In the genomic region with DNA sequence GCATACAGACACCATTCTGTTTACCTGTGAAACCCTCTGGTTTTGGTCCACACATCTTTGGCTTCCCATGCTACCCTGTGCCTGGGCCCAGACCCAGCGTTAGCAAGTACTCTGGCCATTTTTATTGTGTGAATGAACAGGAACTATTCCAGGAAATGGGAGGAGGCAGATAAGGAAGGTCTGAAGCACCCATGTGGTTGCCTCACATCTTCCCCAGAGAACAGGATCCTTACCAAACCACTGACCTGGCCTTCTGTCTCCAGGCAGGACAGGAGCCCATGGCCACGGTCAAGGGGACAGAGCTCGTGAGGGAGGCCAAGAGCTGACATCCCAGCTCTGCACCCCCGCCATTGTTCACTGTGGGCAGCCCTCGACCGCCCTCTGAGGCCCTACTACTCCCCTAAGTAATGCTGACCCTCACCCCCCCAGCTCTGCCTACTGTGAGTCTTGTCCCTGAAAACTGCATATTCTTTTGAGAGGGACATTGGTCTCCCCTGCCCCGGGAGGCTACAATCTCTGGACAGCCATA, we compare ENCODE assay signal across 2 cellular contexts.
TF ChIP-seq lines count a peak whose summit lies in the region.

No MANE protein-coding gene starts in this region.

TF ChIP-seq in liver, 16 proteins besides CTCF, POLR2A, EP300 and RAD21 (continued from another document):
- no peak for TF ChIP-seq RXRA (IDR thresholded peaks at IDR 0.05)
- TF ChIP-seq, protein P1, sequence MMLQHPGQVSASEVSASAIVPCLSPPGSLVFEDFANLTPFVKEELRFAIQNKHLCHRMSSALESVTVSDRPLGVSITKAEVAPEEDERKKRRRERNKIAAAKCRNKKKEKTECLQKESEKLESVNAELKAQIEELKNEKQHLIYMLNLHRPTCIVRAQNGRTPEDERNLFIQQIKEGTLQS (IDR thresholded peaks at IDR 0.05): no peak
- no peak for TF ChIP-seq YY1 (IDR thresholded peaks at IDR 0.05)
- no peak for TF ChIP-seq FOXA2 (IDR thresholded peaks at IDR 0.05)
- no peak for TF ChIP-seq TAF1 (conservative IDR thresholded peaks at IDR 0.05)
- no peak for TF ChIP-seq GABPA (IDR thresholded peaks at IDR 0.05 in 1 of 2, conservative IDR thresholded peaks at IDR 0.05 in 1 of 2)

TF ChIP-seq in HepG2, 621 proteins besides CTCF, POLR2A, EP300 and RAD21 (continued from another document):
- TF ChIP-seq, protein P2, sequence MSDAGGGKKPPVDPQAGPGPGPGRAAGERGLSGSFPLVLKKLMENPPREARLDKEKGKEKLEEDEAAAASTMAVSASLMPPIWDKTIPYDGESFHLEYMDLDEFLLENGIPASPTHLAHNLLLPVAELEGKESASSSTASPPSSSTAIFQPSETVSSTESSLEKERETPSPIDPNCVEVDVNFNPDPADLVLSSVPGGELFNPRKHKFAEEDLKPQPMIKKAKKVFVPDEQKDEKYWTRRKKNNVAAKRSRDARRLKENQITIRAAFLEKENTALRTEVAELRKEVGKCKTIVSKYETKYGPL (CRISPR knock-in tag; IDR thresholded peaks at IDR 0.05): no peak
- no peak for TF ChIP-seq KDM1A (CRISPR knock-in tag; IDR thresholded peaks at IDR 0.05)
- TF ChIP-seq, protein P3, sequence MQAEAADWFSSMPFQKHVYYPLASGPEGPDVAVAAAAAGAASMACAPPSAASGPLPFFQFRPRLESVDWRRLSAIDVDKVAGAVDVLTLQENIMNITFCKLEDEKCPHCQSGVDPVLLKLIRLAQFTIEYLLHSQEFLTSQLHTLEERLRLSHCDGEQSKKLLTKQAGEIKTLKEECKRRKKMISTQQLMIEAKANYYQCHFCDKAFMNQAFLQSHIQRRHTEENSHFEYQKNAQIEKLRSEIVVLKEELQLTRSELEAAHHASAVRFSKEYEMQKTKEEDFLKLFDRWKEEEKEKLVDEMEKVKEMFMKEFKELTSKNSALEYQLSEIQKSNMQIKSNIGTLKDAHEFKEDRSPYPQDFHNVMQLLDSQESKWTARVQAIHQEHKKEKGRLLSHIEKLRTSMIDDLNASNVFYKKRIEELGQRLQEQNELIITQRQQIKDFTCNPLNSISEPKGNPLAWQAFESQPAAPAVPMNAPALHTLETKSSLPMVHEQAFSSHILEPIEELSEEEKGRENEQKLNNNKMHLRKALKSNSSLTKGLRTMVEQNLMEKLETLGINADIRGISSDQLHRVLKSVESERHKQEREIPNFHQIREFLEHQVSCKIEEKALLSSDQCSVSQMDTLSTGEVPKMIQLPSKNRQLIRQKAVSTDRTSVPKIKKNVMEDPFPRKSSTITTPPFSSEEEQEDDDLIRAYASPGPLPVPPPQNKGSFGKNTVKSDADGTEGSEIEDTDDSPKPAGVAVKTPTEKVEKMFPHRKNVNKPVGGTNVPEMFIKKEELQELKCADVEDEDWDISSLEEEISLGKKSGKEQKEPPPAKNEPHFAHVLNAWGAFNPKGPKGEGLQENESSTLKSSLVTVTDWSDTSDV (CRISPR knock-in tag; IDR thresholded peaks at IDR 0.05): no peak
- no peak for TF ChIP-seq MZF1 (CRISPR knock-in tag; IDR thresholded peaks at IDR 0.05; ENCODE audit: borderline replicate concordance)
- TF ChIP-seq, protein P4, sequence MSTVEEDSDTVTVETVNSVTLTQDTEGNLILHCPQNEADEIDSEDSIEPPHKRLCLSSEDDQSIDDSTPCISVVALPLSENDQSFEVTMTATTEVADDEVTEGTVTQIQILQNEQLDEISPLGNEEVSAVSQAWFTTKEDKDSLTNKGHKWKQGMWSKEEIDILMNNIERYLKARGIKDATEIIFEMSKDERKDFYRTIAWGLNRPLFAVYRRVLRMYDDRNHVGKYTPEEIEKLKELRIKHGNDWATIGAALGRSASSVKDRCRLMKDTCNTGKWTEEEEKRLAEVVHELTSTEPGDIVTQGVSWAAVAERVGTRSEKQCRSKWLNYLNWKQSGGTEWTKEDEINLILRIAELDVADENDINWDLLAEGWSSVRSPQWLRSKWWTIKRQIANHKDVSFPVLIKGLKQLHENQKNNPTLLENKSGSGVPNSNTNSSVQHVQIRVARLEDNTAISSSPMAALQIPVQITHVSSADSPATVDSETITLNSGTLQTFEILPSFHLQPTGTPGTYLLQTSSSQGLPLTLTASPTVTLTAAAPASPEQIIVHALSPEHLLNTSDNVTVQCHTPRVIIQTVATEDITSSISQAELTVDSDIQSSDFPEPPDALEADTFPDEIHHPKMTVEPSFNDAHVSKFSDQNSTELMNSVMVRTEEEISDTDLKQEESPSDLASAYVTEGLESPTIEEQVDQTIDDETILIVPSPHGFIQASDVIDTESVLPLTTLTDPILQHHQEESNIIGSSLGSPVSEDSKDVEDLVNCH (CRISPR knock-in tag; IDR thresholded peaks at IDR 0.05): no peak
- TF ChIP-seq ZNF782 (CRISPR knock-in tag; IDR thresholded peaks at IDR 0.05; ENCODE audit: borderline replicate concordance): no peak
